Comparison of ENCODE assay signal across 12 cellular contexts in genomic region chr10:75959209-75959608, GRCh38.
A peak's percentile ranks its signal among the peaks of the same experiment; 100 is the strongest.
DNase-seq lines count a peak whose midpoint lies in the region; ATAC-seq and TF ChIP-seq lines count a peak whose summit lies in the region.
"Had no signal": no experiment of that assay in that cellular context is flagged by ENCODE, and none has a peak within 500 bp of the region (broad histone marks: within the 10 kb centered on the region; RNA-seq: fewer than 3 reads in every experiment).

No MANE protein-coding gene starts in this region.

- peak overlapping the region; percentile 21 to 28 for H2BK12ac ChIP-seq in mesenchymal stem cell (ENCODE audit: low read length in 2 of 2)

- H3K9me3 Mint-ChIP-seq in WTC11 = peaks cover 10% of the 10 kb centered on the region

- H3K27me3 Mint-ChIP-seq in WTC11 (ENCODE audit: low read depth) = peaks cover 3% of the 10 kb centered on the region

- peaks cover 3% of the 10 kb centered on the region for H3K4me1 ChIP-seq in mesenchymal stem cell (ENCODE audit: control insufficient read depth, insufficient read depth, low read depth, low read length)

- H3K36me3 Mint-ChIP-seq in WTC11 = no peaks in the 10 kb centered on the region

- H2BK15ac ChIP-seq in mesenchymal stem cell (ENCODE audit: low read depth, poor library complexity, severe bottlenecking) = no peak overlapping the region

- no peaks in the 10 kb centered on the region for H3K36me3 ChIP-seq in mesenchymal stem cell (ENCODE audit: control insufficient read depth in 1 of 2, insufficient read depth in 2 of 2, low read depth in 1 of 2, low read length in 2 of 2)
- H3K36me3 ChIP-seq: cardiac muscle cell had no signal

- H3K9me3 ChIP-seq in mesenchymal stem cell (ENCODE audit: control insufficient read depth, low read length) = no peaks in the 10 kb centered on the region

- H3K27me3 ChIP-seq in mesenchymal stem cell (ENCODE audit: control insufficient read depth in 1 of 2, insufficient read depth in 1 of 2, low read length in 2 of 2) = no peaks in the 10 kb centered on the region
- H3K27me3 ChIP-seq: cardiac muscle cell had no signal

- CTCF ChIA-PET in WTC11 (lab: Charles Lee) = no interaction called here

- no peak overlapping the region for H3K27ac Mint-ChIP-seq in WTC11

- H3K23ac ChIP-seq in mesenchymal stem cell (ENCODE audit: low read length in 2 of 2) = no peak overlapping the region

- no peak overlapping the region for H4K8ac ChIP-seq in mesenchymal stem cell (ENCODE audit: low read length)

- no peak overlapping the region for H3K18ac ChIP-seq in mesenchymal stem cell (ENCODE audit: low read depth in 1 of 2, low read length in 2 of 2)

- no peaks in the 10 kb centered on the region for H3K79me1 ChIP-seq in mesenchymal stem cell (replicated peaks; ENCODE audit: low read length, poor library complexity, severe bottlenecking)

- H3K4me3 ChIP-seq in choroid plexus epithelial cell (ENCODE audit: low read depth, low read length) (no peak overlapping the region), mesenchymal stem cell (ENCODE audit: insufficient read depth in 1 of 2, low read depth in 1 of 2, low read length in 2 of 2) (no peak overlapping the region)
- H3K4me3 ChIP-seq: cardiac muscle cell had no signal

- no peak overlapping the region for H3K4me3 Mint-ChIP-seq in WTC11

- H3K9ac ChIP-seq in mesenchymal stem cell (ENCODE audit: low read length) = no peak overlapping the region

- 13% methylated on average over 1 of the region's 4 CpGs for WGBS in mesenchymal stem cell

- no peak overlapping the region for H2AFZ ChIP-seq in mesenchymal stem cell (ENCODE audit: low read depth, low read length)

- TF ChIP-seq CTCF in choroid plexus epithelial cell (conservative IDR thresholded peaks at IDR 0.05; ENCODE audit: low read depth, low read length) (no peak), WTC11 (IDR thresholded peaks at IDR 0.05) (no peak)

- no peak overlapping the region for H3K14ac ChIP-seq in mesenchymal stem cell (ENCODE audit: low read length in 2 of 2)

- H3K4ac ChIP-seq in mesenchymal stem cell (ENCODE audit: low read depth in 1 of 2, low read length in 2 of 2) = no peak overlapping the region

- H2AK5ac ChIP-seq in mesenchymal stem cell (ENCODE audit: low read length, severe bottlenecking) = no peak overlapping the region

- H3K4me1 Mint-ChIP-seq in WTC11 = peaks cover 2% of the 10 kb centered on the region; the same call in 1 of the 2 replicates

- peak overlapping the region; percentile 84 for H4K91ac ChIP-seq in mesenchymal stem cell (ENCODE audit: low read length)

- H2BK120ac ChIP-seq in mesenchymal stem cell (ENCODE audit: low read depth, low read length) = no peak overlapping the region

- ATAC-seq in WTC11 = no peak
- no peak for ATAC-seq in HG03175 (IDR thresholded peaks at IDR 0.05; ENCODE audit: unreplicated experiment)
- no peak for ATAC-seq in HG03520 (IDR thresholded peaks at IDR 0.05; ENCODE audit: unreplicated experiment)
- ATAC-seq in GM19328 (IDR thresholded peaks at IDR 0.05; ENCODE audit: unreplicated experiment) = no peak

- H3K4me2 ChIP-seq in mesenchymal stem cell (ENCODE audit: low read length, poor library complexity, severe bottlenecking) = no peak overlapping the region

- no peak overlapping the region for H2BK5ac ChIP-seq in mesenchymal stem cell (ENCODE audit: low read depth, low read length, poor library complexity, severe bottlenecking)

- H3K27ac ChIP-seq in mesenchymal stem cell (ENCODE audit: low read length, poor library complexity, severe bottlenecking) = no peak overlapping the region
- H3K27ac ChIP-seq: cardiac muscle cell had no signal

- POLR2A ChIA-PET in WTC11 (lab: Charles Lee) = no interaction called here

- peak; percentile 91 for DNase-seq in AG20443 (ENCODE audit: low spot score)
- peak; percentile 94 for DNase-seq in M059J (ENCODE audit: low read depth)
- peak; percentile 69 for DNase-seq in choroid plexus epithelial cell (ENCODE audit: low read depth)
- DNase-seq in mesenchymal stem cell = peak; percentile 94
- DNase-seq in WTC11 (ENCODE audit: low spot score) = no peak
- DNase-seq: glutamatergic neuron, midbrain, NCI-H1694 treated with DMSO at 0.1 percent for 48 hours had no signal

TF ChIP-seq in WTC11, 78 proteins besides CTCF, POLR2A, EP300 and RAD21:
- TF ChIP-seq CREM (CRISPR knock-in tag; IDR thresholded peaks at IDR 0.05) = no peak
- no peak for TF ChIP-seq ZNF219 (CRISPR knock-in tag; IDR thresholded peaks at IDR 0.05; ENCODE audit: borderline replicate concordance)
TF ChIP-seq in WTC11: peak in this region for 0.
